27 cellular contexts compared by ENCODE assay signal in the genomic region with DNA sequence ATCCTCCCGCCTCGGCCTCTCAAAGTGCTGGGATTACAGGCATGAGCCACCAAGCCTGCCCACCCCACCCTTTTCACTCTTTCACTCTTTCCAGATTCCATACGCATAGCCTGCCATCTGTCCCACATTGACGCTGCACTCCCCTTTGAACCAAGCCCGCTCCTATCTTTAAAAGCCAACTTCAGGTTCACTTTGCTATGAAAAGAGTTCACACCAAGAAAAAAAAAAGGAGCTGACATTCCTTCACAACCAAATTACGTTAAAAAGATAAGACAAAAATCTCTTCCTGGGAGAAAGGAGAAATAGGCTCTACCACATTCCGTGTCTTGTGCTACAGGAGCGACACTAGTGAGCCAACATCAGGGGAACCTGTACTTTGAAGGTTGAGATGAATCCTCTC. TPM values are rescaled to one million over a fixed set of nuclear protein-coding genes. Genes with fewer than 3 reads are reported as not detected.
"Had no signal": no experiment of that assay in that cellular context is flagged by ENCODE, and none has a peak within 500 bp of the region (broad histone marks: within the 10 kb centered on the region; RNA-seq: fewer than 3 reads in every experiment).

No MANE protein-coding gene starts in this region.

- H3K27ac Mint-ChIP-seq: dendritic cell treated with granulocyte-macrophage colony-stimulating factor and Interleukin-4, amounts not matched to agents 40 ng/mL and 50 ng/mL, for 4 days; effector memory CD8-positive, alpha-beta T cell; endodermal cell had no signal

- H3K27ac ChIP-seq: colonic mucosa, coronary artery, dorsolateral prefrontal cortex, epithelial cell of prostate, esophagus muscularis mucosa, esophagus squamous epithelium, foreskin keratinocyte, gastrocnemius medialis, gastroesophageal sphincter, heart left ventricle, heart right ventricle had no signal

- H3K4me1 ChIP-seq: colonic mucosa, esophagus muscularis mucosa, esophagus squamous epithelium, foreskin keratinocyte, gastrocnemius medialis, gastroesophageal sphincter, heart left ventricle had no signal

- H3K27me3 ChIP-seq: colonic mucosa, gastrocnemius medialis had no signal

- H3K4me3 Mint-ChIP-seq: dendritic cell treated with granulocyte-macrophage colony-stimulating factor and Interleukin-4, amounts not matched to agents 40 ng/mL and 50 ng/mL, for 4 days; effector memory CD8-positive, alpha-beta T cell; endodermal cell had no signal

- ATAC-seq: effector memory CD8-positive, alpha-beta T cell; esophagus mucosa; foreskin keratinocyte; gastrocnemius medialis; gastroesophageal sphincter; heart left ventricle; heart right ventricle had no signal

- H3K9me3 ChIP-seq: colonic mucosa, esophagus muscularis mucosa, esophagus squamous epithelium, gastrocnemius medialis, gastroesophageal sphincter, heart left ventricle, heart right ventricle had no signal

- H3K4me3 ChIP-seq: colonic mucosa, coronary artery, dorsolateral prefrontal cortex, esophagus muscularis mucosa, esophagus squamous epithelium, gastrocnemius medialis, gastroesophageal sphincter, heart left ventricle, heart right ventricle had no signal

- H3K36me3 ChIP-seq: colonic mucosa, esophagus muscularis mucosa, esophagus squamous epithelium, gastrocnemius medialis, gastroesophageal sphincter, heart left ventricle, heart right ventricle had no signal

- DNase-seq: colonic mucosa; cortex of kidney; dermis blood vessel endothelial cell; dorsolateral prefrontal cortex; effector CD4-positive, alpha-beta T cell; effector CD8-positive, alpha-beta T cell; effector memory CD4-positive, alpha-beta T cell; effector memory CD8-positive, alpha-beta T cell; erythroblast; esophagus squamous epithelium; foreskin fibroblast; foreskin keratinocyte; foreskin melanocyte; gastrocnemius medialis; glutamatergic neuron; head of caudate nucleus; heart left ventricle; heart right ventricle had no signal

- H3K9me3 Mint-ChIP-seq: dendritic cell treated with granulocyte-macrophage colony-stimulating factor and Interleukin-4, amounts not matched to agents 40 ng/mL and 50 ng/mL, for 4 days; effector memory CD8-positive, alpha-beta T cell; endodermal cell had no signal

RNA-seq across cellular contexts. Expression of a gene that starts 41.5 kb away (rescaled TPM):
- polyA plus RNA-seq: esophagus, fibroblast of lung, foreskin keratinocyte, heart left ventricle, heart right ventricle had no signal
